Comparison of ENCODE assay signal across 30 cellular contexts in genomic region chr9:4081948-4082347, GRCh38.
"Had no signal": no experiment of that assay in that cellular context is flagged by ENCODE, and none has a peak within 500 bp of the region (broad histone marks: within the 10 kb centered on the region; RNA-seq: fewer than 3 reads in every experiment).

No MANE protein-coding gene starts in this region.

- H3K36me3 ChIP-seq: WERI-Rb-1 had no signal

- ATAC-seq: activated CD8-positive, alpha-beta memory T cell treated with anti-CD3 and anti-CD28 coated beads, Interleukin-2, amount 10 ng/mL, durations not matched to agents 7 days and 5 days; activated naive CD8-positive, alpha-beta T cell treated with anti-CD3 and anti-CD28 coated beads, Interleukin-2, amount 50 U/mL, for 24 hours; Right ventricle myocardium inferior had no signal

- H3K4me2 ChIP-seq: PC-9 had no signal

- H2AFZ ChIP-seq: PC-9 had no signal

- H3K27ac ChIP-seq: PC-9, RWPE1, WERI-Rb-1 had no signal

- FAIRE-seq: bronchial epithelial cell, RCC 7860 had no signal

- DNase-seq: activated CD4-positive, alpha-beta memory T cell treated with anti-CD3 and anti-CD28 coated beads, Interleukin-2, amount 10 ng/mL, durations not matched to agents 7 days and 5 days; activated CD4-positive, alpha-beta T cell treated with anti-CD3 and anti-CD28 coated beads for 1 hour; activated CD4-positive, alpha-beta T cell treated with anti-CD3 and anti-CD28 coated beads for 48 hours; activated CD4-positive, CD25-positive, alpha-beta regulatory T cell; activated CD8-positive, alpha-beta memory T cell treated with anti-CD3 and anti-CD28 coated beads for 24 hours; activated CD8-positive, alpha-beta memory T cell treated with anti-CD3 and anti-CD28 coated beads, Interleukin-2, amount 10 ng/mL, durations not matched to agents 7 days and 5 days; activated CD8-positive, alpha-beta memory T cell treated with anti-CD3 and anti-CD28 coated beads, Interleukin-2, amount 50 U/mL, for 48 hours; activated effector memory CD4-positive, alpha-beta T cell treated with Interleukin-2 at 50 U/mL for 16 hours; activated naive CD4-positive, alpha-beta T cell treated with anti-CD3 and anti-CD28 coated beads, Interleukin-2, amount 10 ng/mL, durations not matched to agents 7 days and 5 days; activated naive CD8-positive, alpha-beta T cell treated with anti-CD3 and anti-CD28 coated beads, Interleukin-2, amount 50 U/mL, for 24 hours; activated T-cell treated with anti-CD3 and anti-CD28 coated beads, Interleukin-2, amount 50 U/mL, for 48 hours; caudate nucleus; cerebellar nuclear complex; NCI-H1092 treated with DMSO at 0.1 percent for 48 hours; NCI-H1417; NCI-H146; NCI-H187; NCI-H2029 treated with DMSO at 0.1 percent for 48 hours; NCI-H2107; NCI-H2171; NCI-H446 treated with DMSO at 0.1 percent for 48 hours; NCI-H524; PC-9; SIG-M5; T1000; WERI-Rb-1 had no signal

- H3K4me3 ChIP-seq: PC-9 had no signal
